Comparison of ENCODE assay signal across 1 cellular context in the genomic region with DNA sequence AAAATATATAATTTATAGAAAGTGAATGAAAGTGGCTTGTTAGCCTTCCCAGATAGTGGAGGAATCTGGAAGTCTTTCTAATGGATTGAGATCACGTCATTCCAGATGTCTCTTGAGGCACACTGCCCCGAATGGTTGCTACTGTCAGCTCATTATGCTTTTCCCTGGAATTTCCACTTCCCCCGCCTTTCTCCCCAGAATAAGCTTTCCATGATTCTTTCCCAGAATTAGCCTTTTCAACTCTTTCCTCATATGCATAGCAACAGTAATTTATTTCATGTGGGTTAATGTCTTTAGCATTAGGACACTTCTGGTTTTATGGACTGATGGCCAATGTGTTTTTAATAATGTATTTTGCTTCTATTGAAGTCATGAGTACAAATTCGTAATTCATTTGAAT.
TF ChIP-seq lines count a peak whose summit lies in the region.

No MANE protein-coding gene starts in this region.

TF ChIP-seq in IMR-90, 13 proteins besides CTCF, POLR2A, EP300 and RAD21 (continued from another document):
- TF ChIP-seq NFE2L2 (IDR thresholded peaks at IDR 0.05; ENCODE audit: low read depth, low read length) (no peak), CHD1 (IDR thresholded peaks at IDR 0.05; ENCODE audit: low read depth, low read length) (no peak), MAFK (IDR thresholded peaks at IDR 0.05; ENCODE audit: low read depth, low read length) (no peak), FOS (IDR thresholded peaks at IDR 0.05; ENCODE audit: low read depth, low read length) (no peak), RFX5 (IDR thresholded peaks at IDR 0.05; ENCODE audit: low read depth, low read length) (no peak)
